11 cellular contexts compared by ENCODE assay signal in the genomic region with DNA sequence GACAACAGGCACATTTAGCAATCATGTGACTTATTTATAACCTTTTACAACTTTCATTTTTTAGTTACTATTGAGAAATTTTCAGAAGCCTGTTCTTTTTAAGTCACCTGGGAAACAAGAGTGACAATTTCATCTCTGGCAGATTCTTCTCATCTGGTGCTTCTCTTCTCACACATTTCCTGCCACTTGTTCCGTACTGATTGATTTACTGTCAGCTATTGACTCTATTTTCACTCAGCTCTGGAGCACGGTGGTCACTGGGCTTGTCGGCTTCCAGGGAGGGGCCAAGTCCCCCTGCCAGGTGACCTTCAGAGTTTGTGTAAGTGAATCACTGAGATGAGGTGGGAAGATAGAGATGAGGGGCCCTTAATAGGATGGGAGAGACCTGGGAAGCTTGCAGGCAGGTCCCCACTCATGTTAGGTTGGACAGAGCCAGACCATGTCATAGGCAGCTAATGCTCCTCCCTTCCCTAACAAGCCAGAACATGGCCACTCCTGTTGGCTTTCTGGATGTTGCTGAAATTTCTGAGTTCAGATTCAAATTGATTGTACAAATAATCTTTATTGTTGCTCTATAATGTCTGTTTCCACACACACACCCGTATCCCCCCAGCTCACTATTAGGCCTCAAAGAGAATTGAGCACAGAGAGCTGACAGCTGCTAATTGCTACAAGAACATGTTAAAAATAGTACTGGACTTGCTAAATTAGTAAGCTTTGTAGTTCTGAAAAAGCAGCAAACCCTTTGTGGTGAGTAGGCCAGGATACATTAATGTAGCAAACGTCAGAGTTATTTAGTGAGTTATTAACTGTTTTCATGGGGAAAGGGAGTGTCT. TPM values are rescaled to one million over a fixed set of nuclear protein-coding genes. Genes with fewer than 3 reads are reported as not detected.
DNase-seq lines count a peak whose midpoint lies in the region; ATAC-seq and TF ChIP-seq lines count a peak whose summit lies in the region.
"Had no signal": no experiment of that assay in that cellular context is flagged by ENCODE, and none has a peak within 500 bp of the region (broad histone marks: within the 10 kb centered on the region; RNA-seq: fewer than 3 reads in every experiment).

No MANE protein-coding gene starts in this region.

- no peak overlapping the region for H3K27ac Mint-ChIP-seq in T-helper 17 cell
- H3K27ac Mint-ChIP-seq: activated naive CD4-positive, alpha-beta T cell treated with anti-CD3 and anti-CD28 coated beads, Interleukin-2, amount 50 U/mL, for 24 hours had no signal

- H3K79me2 ChIP-seq in KMS-11 (ENCODE audit: insufficient read depth, low read depth), result peaks cover 88% of the 10 kb centered on the region

- H3K4me1 Mint-ChIP-seq in T-helper 17 cell, result peaks cover 2% of the 10 kb centered on the region

- no peaks in the 10 kb centered on the region for H3K9me3 ChIP-seq in T-helper 17 cell (ENCODE audit: control insufficient read depth, low read length, poor library complexity, severe bottlenecking)

- H3K27me3 ChIP-seq in KMS-11 (ENCODE audit: insufficient read depth, low read depth), result no peaks in the 10 kb centered on the region

- peak overlapping the region; percentile 3; the same call in 1 of the 2 replicates for H2AFZ ChIP-seq in KMS-11 (ENCODE audit: low read depth)

- no peaks in the 10 kb centered on the region for H4K20me1 ChIP-seq in KMS-11 (ENCODE audit: insufficient read depth)

- DNase-seq in ACHN (peak; percentile 59), NCI-H2227 treated with DMSO at 0.1 percent for 48 hours (lab: John Stamatoyannopoulos, UW) (no peak), T-helper 17 cell (no peak), NCI-H2029 (lab: John Stamatoyannopoulos, UW) (no peak), erythroblast (lab: John Stamatoyannopoulos, UW) (no peak)
- DNase-seq: midbrain, NCI-H2081 had no signal

- peak overlapping the region; percentile 91 for H3K27ac ChIP-seq in KMS-11

- peak overlapping the region; percentile 50 for H3K4me3 ChIP-seq in KMS-11 (IDR thresholded peaks at IDR 0.05; ENCODE audit: insufficient read depth, low read depth, low read length)

- peak overlapping the region; percentile 51 for H3K9ac ChIP-seq in KMS-11

- ATAC-seq in GM19025 (IDR thresholded peaks at IDR 0.05; ENCODE audit: low read depth, unreplicated experiment), result peak; percentile 88
- peak; percentile 82 for ATAC-seq in HG02759 (IDR thresholded peaks at IDR 0.05; ENCODE audit: unreplicated experiment)
- no peak for ATAC-seq in T-helper 17 cell

- no peaks in the 10 kb centered on the region for H3K27me3 Mint-ChIP-seq in T-helper 17 cell
- H3K27me3 Mint-ChIP-seq: activated naive CD4-positive, alpha-beta T cell treated with anti-CD3 and anti-CD28 coated beads, Interleukin-2, amount 50 U/mL, for 24 hours had no signal

- no peak for TF ChIP-seq POLR2A in erythroblast (IDR thresholded peaks at IDR 0.05; ENCODE audit: low read length)

- H3K36me3 ChIP-seq in KMS-11 (ENCODE audit: insufficient read depth), result no peaks in the 10 kb centered on the region; the same call in 1 of the 2 replicates

- no peak overlapping the region for H3K4me3 Mint-ChIP-seq in T-helper 17 cell
- H3K4me3 Mint-ChIP-seq: activated naive CD4-positive, alpha-beta T cell treated with anti-CD3 and anti-CD28 coated beads, Interleukin-2, amount 50 U/mL, for 24 hours had no signal

- peak overlapping the region; percentile 91 for H3K4me2 ChIP-seq in KMS-11

- H3K36me3 Mint-ChIP-seq in T-helper 17 cell (ENCODE audit: low read depth), result no peaks in the 10 kb centered on the region
- H3K36me3 Mint-ChIP-seq: activated naive CD4-positive, alpha-beta T cell treated with anti-CD3 and anti-CD28 coated beads, Interleukin-2, amount 50 U/mL, for 24 hours had no signal

- in situ Hi-C loops in ACHN (cut with HindIII; ENCODE audit: low pct_ligation_motif_present, low pct_unique_long_range_greater_than_20kb, low sequenced_read_pairs), result no loop called here

- peaks cover 97% of the 10 kb centered on the region for H3K4me1 ChIP-seq in KMS-11 (ENCODE audit: low read depth, poor library complexity, severe bottlenecking)

- TF ChIP-seq CTCF in KMS-11 (conservative IDR thresholded peaks at IDR 0.05; ENCODE audit: low read depth, low read length), result 0 out of 2 replicates have a peak, but pooled peaks have one; percentile 12

RNA-seq across cellular contexts. Expression of gene DUSP22, which starts 13.3 kb away (rescaled TPM):
- total RNA-seq in T-helper 17 cell, result 10 to 100 TPM; 26.9 to 38.1 TPM
